Comparison of ENCODE assay signal across 8 cellular contexts in genomic region chr5:65483474-65484346, GRCh38. TPM values are rescaled to one million over a fixed set of nuclear protein-coding genes. Genes with fewer than 3 reads are reported as not detected.
DNase-seq lines count a peak whose midpoint lies in the region; ATAC-seq and TF ChIP-seq lines count a peak whose summit lies in the region.

No MANE protein-coding gene starts in this region.

- DNase-seq in DMS153 treated with DMSO at 0.1 percent for 48 hours (lab: John Stamatoyannopoulos, UW; ENCODE audit: unreplicated experiment): peak; percentile 7
- DNase-seq in DMS153 (lab: John Stamatoyannopoulos, UW): no peak
- DNase-seq in KBM-7: peak; percentile 62
- peak; percentile 47 for DNase-seq in RPMI8226
- DNase-seq in dermis microvascular lymphatic vessel endothelial cell (ENCODE audit: low read depth in 2 of 2): peak; percentile 79 to 81
- DNase-seq in medulla oblongata (ENCODE audit: extremely low spot score): peak; percentile 86
- no peak for DNase-seq in tibial artery

- no peaks in the 10 kb centered on the region for H3K27me3 ChIP-seq in tibial artery

- H3K27ac ChIP-seq in tibial artery: peak overlapping the region; percentile 84

- H3K4me3 ChIP-seq in tibial artery: peak overlapping the region; percentile 58 to 67

- peaks cover 0 to 14% (median 2%) of the 10 kb centered on the region in 4 donors for H3K4me1 ChIP-seq in tibial artery

- intact Hi-C loops in tibial artery (cut with DNase I; ENCODE audit: low total_unique reads): loop anchor here (1.0 to 10.0 kb wide), 3 partner anchors 279 to 521 kb away; no protein-coding TSS in a partner anchor

- peak; percentile 55 to 68 for TF ChIP-seq CTCF in tibial artery (IDR thresholded peaks at IDR 0.05)

- in situ Hi-C loops in KBM-7 (cut with MboI; ENCODE audit: low pct_unique_long_range_greater_than_20kb, low sequenced_read_pairs): loop anchor here (25.0 kb wide), 2 partner anchors 396 to 671 kb away; no protein-coding TSS in a partner anchor

- ATAC-seq in GM21737 (IDR thresholded peaks at IDR 0.05; ENCODE audit: unreplicated experiment): peak; percentile 49

- no peaks in the 10 kb centered on the region for H3K36me3 ChIP-seq in tibial artery

- no peaks in the 10 kb centered on the region for H3K9me3 ChIP-seq in tibial artery

RNA-seq across cellular contexts. Expression of gene ADAMTS6, which starts 2.0 kb away (rescaled TPM):
- total RNA-seq in dermis microvascular lymphatic vessel endothelial cell: 40.7 and 46.5 TPM in 2 replicates

Comparison
In these comparisons a context has a peak if more than half of its experiments do, and no peak if none do; other contexts are left out.
1. DNase-seq: peak in DMS153 treated with DMSO at 0.1 percent for 48 hours (single experiment), KBM-7 (single experiment), RPMI8226 (single experiment), dermis microvascular lymphatic vessel endothelial cell (2 of 2) and medulla oblongata (single experiment); none in DMS153 (single experiment) and tibial artery (0 of 2).